12 cellular contexts compared by ENCODE assay signal in genomic region chr10:14569274-14570060, GRCh38.
DNase-seq lines count a peak whose midpoint lies in the region; ATAC-seq and TF ChIP-seq lines count a peak whose summit lies in the region.
"Had no signal": no experiment of that assay in that cellular context is flagged by ENCODE, and none has a peak within 500 bp of the region (broad histone marks: within the 10 kb centered on the region; RNA-seq: fewer than 3 reads in every experiment).

No MANE protein-coding gene starts in this region.

- peaks cover 0 to 23% of the 10 kb centered on the region in 2 donors for H3K36me3 ChIP-seq in left lung

- TF ChIP-seq CTCF in left lung (IDR thresholded peaks at IDR 0.05) = no peak

- H3K4me1 Mint-ChIP-seq in activated CD4-positive, alpha-beta T cell treated with anti-CD3 and anti-CD28 coated beads, Interleukin-2, amount 10 ng/mL, durations not matched to agents 24 days and 14 days = peaks cover 83% of the 10 kb centered on the region

- no peak overlapping the region for H3K4me3 ChIP-seq in left lung

- H3K27ac Mint-ChIP-seq in activated CD4-positive, alpha-beta T cell treated with anti-CD3 and anti-CD28 coated beads, Interleukin-2, amount 10 ng/mL, durations not matched to agents 24 days and 14 days = peak overlapping the region; percentile 92

- H3K27me3 ChIP-seq in left lung = no peaks in the 10 kb centered on the region

- peaks cover 3% of the 10 kb centered on the region for H3K9me3 Mint-ChIP-seq in activated CD4-positive, alpha-beta T cell treated with anti-CD3 and anti-CD28 coated beads, Interleukin-2, amount 10 ng/mL, durations not matched to agents 24 days and 14 days

- peaks cover 3 to 78% of the 10 kb centered on the region in 2 donors for H3K4me1 ChIP-seq in left lung

- DNase-seq in activated CD4-positive, alpha-beta T cell treated with anti-CD3 and anti-CD28 coated beads, Interleukin-2, amount 10 ng/mL, durations not matched to agents 24 days and 14 days = peak; percentile 86
- DNase-seq in activated CD4-positive, alpha-beta T cell treated with anti-CD3 and anti-CD28 coated beads for 48 hours = no peak
- peak; percentile 81 for DNase-seq in activated effector memory CD4-positive, alpha-beta T cell treated with anti-CD3 and anti-CD28 coated beads, Interleukin-2, amount 50 U/mL, for 16 hours
- DNase-seq in left lung = no peak
- no peak for DNase-seq in substantia nigra (lab: John Stamatoyannopoulos, UW)
- DNase-seq in AML-193 (lab: John Stamatoyannopoulos, UW) = no peak
- DNase-seq: 8988T, amygdala, NCI-H446 treated with DMSO at 0.1 percent for 48 hours, Right ventricle myocardium superior had no signal

- intact Hi-C loops in activated CD4-positive, alpha-beta T cell treated with anti-CD3 and anti-CD28 coated beads, Interleukin-2, amount 10 ng/mL, durations not matched to agents 24 days and 14 days (cut with micrococcal nuclease) = loop anchor here (10.0 kb wide), 1 partner anchor 385 kb away; the partner anchor contains the start of genes DCLRE1C and MEIG1
- intact Hi-C loops in left lung (cut with DNase I) = no loop called here

- H3K36me3 Mint-ChIP-seq in activated CD4-positive, alpha-beta T cell treated with anti-CD3 and anti-CD28 coated beads, Interleukin-2, amount 10 ng/mL, durations not matched to agents 24 days and 14 days (ENCODE audit: low read depth) = peaks cover 55% of the 10 kb centered on the region

- TF ChIP-seq POLR2A in GM18505 (IDR thresholded peaks at IDR 0.05; ENCODE audit: borderline replicate concordance, extremely low read depth, insufficient read depth, insufficient read length) = no peak

- peak; percentile 55 for ATAC-seq in left lung
- ATAC-seq in GM18505 (IDR thresholded peaks at IDR 0.05; ENCODE audit: unreplicated experiment) = no peak
- ATAC-seq in GM21381 (IDR thresholded peaks at IDR 0.05; ENCODE audit: unreplicated experiment) = no peak

- no peaks in the 10 kb centered on the region for H3K27me3 Mint-ChIP-seq in activated CD4-positive, alpha-beta T cell treated with anti-CD3 and anti-CD28 coated beads, Interleukin-2, amount 10 ng/mL, durations not matched to agents 24 days and 14 days

- no peaks in the 10 kb centered on the region for H3K9me3 ChIP-seq in left lung

- peak overlapping the region; percentile 81 for H3K4me3 Mint-ChIP-seq in activated CD4-positive, alpha-beta T cell treated with anti-CD3 and anti-CD28 coated beads, Interleukin-2, amount 10 ng/mL, durations not matched to agents 24 days and 14 days

- H3K27ac ChIP-seq in left lung (peak overlapping the region; percentile 50 to 65), substantia nigra (ENCODE audit: low read depth, low read length, poor library complexity, severe bottlenecking) (peak overlapping the region; percentile 100)

Comparison
In these comparisons a context has a peak if more than half of its experiments do, and no peak if none do; other contexts are left out.
1. DNase-seq: peak in activated CD4-positive, alpha-beta T cell treated with anti-CD3 and anti-CD28 coated beads, Interleukin-2, amount 10 ng/mL, durations not matched to agents 24 days and 14 days (single experiment) and activated effector memory CD4-positive, alpha-beta T cell treated with anti-CD3 and anti-CD28 coated beads, Interleukin-2, amount 50 U/mL, for 16 hours (single experiment); none in activated CD4-positive, alpha-beta T cell treated with anti-CD3 and anti-CD28 coated beads for 48 hours (single experiment), left lung (0 of 2), substantia nigra (0 of 49) and AML-193 (0 of 2).